ENCODE assay signal across 16 cellular contexts in genomic region chr2:20664431-20665260, GRCh38. TPM values are rescaled to one million over a fixed set of nuclear protein-coding genes. Genes with fewer than 3 reads are reported as not detected.
DNase-seq lines count a peak whose midpoint lies in the region; ATAC-seq, FAIRE-seq and TF ChIP-seq lines count a peak whose summit lies in the region.
"Had no signal": no experiment of that assay in that cellular context is flagged by ENCODE, and none has a peak within 500 bp of the region (broad histone marks: within the 10 kb centered on the region; RNA-seq: fewer than 3 reads in every experiment).

No MANE protein-coding gene starts in this region.

- no peak for DNase-seq in activated naive CD4-positive, alpha-beta T cell treated with anti-CD3 and anti-CD28 coated beads, Interleukin-2, amount 50 U/mL, for 16 hours
- no peak for DNase-seq in mesenchymal stem cell
- DNase-seq in urothelium cell line (ENCODE audit: low spot score) = no peak
- no peak for DNase-seq in colonic mucosa
- no peak for DNase-seq in brain microvascular endothelial cell
- DNase-seq in foreskin keratinocyte = no peak
- DNase-seq: activated CD8-positive, alpha-beta memory T cell treated with anti-CD3 and anti-CD28 coated beads, Interleukin-2, amount 10 ng/mL, durations not matched to agents 7 days and 5 days; occipital lobe; stimulated activated CD4-positive, alpha-beta T cell treated with anti-CD3 and anti-CD28 coated beads, Interleukin-4, amount 100 ng/mL, for 4 hours; T-helper 17 cell had no signal

- peak overlapping the region; percentile 85 for H3K4me2 ChIP-seq in mesenchymal stem cell (ENCODE audit: low read length, poor library complexity, severe bottlenecking)

- H3K79me1 ChIP-seq in mesenchymal stem cell (replicated peaks; ENCODE audit: low read length, poor library complexity, severe bottlenecking) = peaks cover 6% of the 10 kb centered on the region

- H3K9ac ChIP-seq in mesenchymal stem cell (ENCODE audit: low read length) = no peak overlapping the region
- H3K9ac ChIP-seq in colonic mucosa (ENCODE audit: low read depth in 2 of 2, low read length in 2 of 2) = no peak overlapping the region

- no peak overlapping the region for H2BK15ac ChIP-seq in mesenchymal stem cell (ENCODE audit: low read depth, poor library complexity, severe bottlenecking)

- H2BK12ac ChIP-seq in mesenchymal stem cell (ENCODE audit: low read length in 2 of 2) = no peak overlapping the region

- H3K4me3 ChIP-seq in mesenchymal stem cell (ENCODE audit: insufficient read depth in 1 of 2, low read depth in 1 of 2, low read length in 2 of 2) (peak overlapping the region in 1 of 2 experiments; percentile 74), colonic mucosa (no peak overlapping the region), brain microvascular endothelial cell (ENCODE audit: low read depth, low read length) (no peak overlapping the region)

- H3K36me3 ChIP-seq in mesenchymal stem cell (ENCODE audit: control insufficient read depth in 1 of 2, insufficient read depth in 2 of 2, low read depth in 1 of 2, low read length in 2 of 2) (peaks cover 0 to 3% of the 10 kb centered on the region in 2 experiments), colonic mucosa (no peaks in the 10 kb centered on the region), brain microvascular endothelial cell (replicated peaks) (no peaks in the 10 kb centered on the region)
- H3K36me3 ChIP-seq: gastroesophageal sphincter, upper lobe of left lung had no signal

- H2AK5ac ChIP-seq in mesenchymal stem cell (ENCODE audit: low read length, severe bottlenecking) = no peak overlapping the region

- no peak for ATAC-seq in foreskin keratinocyte
- ATAC-seq: activated CD8-positive, alpha-beta memory T cell treated with anti-CD3 and anti-CD28 coated beads, Interleukin-2, amount 10 ng/mL, durations not matched to agents 7 days and 5 days; activated naive CD4-positive, alpha-beta T cell treated with anti-CD3 and anti-CD28 coated beads, Interleukin-2, amount 50 U/mL, for 72 hours; gastroesophageal sphincter; T-helper 17 cell had no signal

- H4K91ac ChIP-seq in mesenchymal stem cell (ENCODE audit: low read length) = no peak overlapping the region

- 45% methylated on average over 18 of the region's 18 CpGs for WGBS in mesenchymal stem cell

- no peaks in the 10 kb centered on the region for H3K9me3 Mint-ChIP-seq in activated naive CD4-positive, alpha-beta T cell treated with anti-CD3 and anti-CD28 coated beads, Interleukin-2, amount 50 U/mL, for 24 hours
- peaks cover 0 to 1% (median 0%) of the 10 kb centered on the region in 5 experiments for H3K9me3 Mint-ChIP-seq in brain
- H3K9me3 Mint-ChIP-seq: activated naive CD4-positive, alpha-beta T cell treated with anti-CD3 and anti-CD28 coated beads, Interleukin-2, amount 50 U/mL, for 72 hours had no signal

- in situ Hi-C loops in brain microvascular endothelial cell (cut with HindIII; ENCODE audit: low pct_ligation_motif_present, low sequenced_read_pairs) = no loop called here

- H3K18ac ChIP-seq in mesenchymal stem cell (ENCODE audit: low read depth in 1 of 2, low read length in 2 of 2) = no peak overlapping the region

- H3K4me3 Mint-ChIP-seq in activated naive CD4-positive, alpha-beta T cell treated with anti-CD3 and anti-CD28 coated beads, Interleukin-2, amount 50 U/mL, for 24 hours = peak overlapping the region; percentile 36
- H3K4me3 Mint-ChIP-seq in brain = peak overlapping the region; percentile 62 to 80 (median 74)
- H3K4me3 Mint-ChIP-seq: activated CD8-positive, alpha-beta memory T cell treated with anti-CD3 and anti-CD28 coated beads, Interleukin-2, amount 10 ng/mL, durations not matched to agents 7 days and 5 days had no signal

- peaks cover 12% of the 10 kb centered on the region for H3K4me1 Mint-ChIP-seq in activated naive CD4-positive, alpha-beta T cell treated with anti-CD3 and anti-CD28 coated beads, Interleukin-2, amount 50 U/mL, for 24 hours
- peaks cover 11% of the 10 kb centered on the region for H3K4me1 Mint-ChIP-seq in brain

- no peak overlapping the region for H3K4ac ChIP-seq in mesenchymal stem cell (ENCODE audit: low read depth in 1 of 2, low read length in 2 of 2)

- no peak overlapping the region for H4K8ac ChIP-seq in mesenchymal stem cell (ENCODE audit: low read length)

- peaks cover 33% of the 10 kb centered on the region for H3K27me3 Mint-ChIP-seq in activated naive CD4-positive, alpha-beta T cell treated with anti-CD3 and anti-CD28 coated beads, Interleukin-2, amount 50 U/mL, for 24 hours
- peaks cover 95% of the 10 kb centered on the region for H3K27me3 Mint-ChIP-seq in brain

- H3K27ac Mint-ChIP-seq in activated naive CD4-positive, alpha-beta T cell treated with anti-CD3 and anti-CD28 coated beads, Interleukin-2, amount 50 U/mL, for 24 hours = no peak overlapping the region
- peak overlapping the region in 1 of 5 experiments; percentile 64 for H3K27ac Mint-ChIP-seq in brain
- H3K27ac Mint-ChIP-seq: activated CD8-positive, alpha-beta memory T cell treated with anti-CD3 and anti-CD28 coated beads, Interleukin-2, amount 10 ng/mL, durations not matched to agents 7 days and 5 days; activated naive CD4-positive, alpha-beta T cell treated with anti-CD3 and anti-CD28 coated beads, Interleukin-2, amount 50 U/mL, for 72 hours; T-helper 17 cell had no signal

- H3K27me3 ChIP-seq in mesenchymal stem cell (ENCODE audit: control insufficient read depth in 1 of 2, insufficient read depth in 1 of 2, low read length in 2 of 2) (peaks cover 48 to 76% of the 10 kb centered on the region in 2 experiments), colonic mucosa (peaks cover 74% of the 10 kb centered on the region), brain microvascular endothelial cell (replicated peaks) (peaks cover 69% of the 10 kb centered on the region), foreskin keratinocyte (peaks cover 85% of the 10 kb centered on the region)

- intact Hi-C loops in colonic mucosa (cut with DNase I) = no loop called here

- H3K9me3 ChIP-seq in mesenchymal stem cell (ENCODE audit: control insufficient read depth, low read length) (no peaks in the 10 kb centered on the region), colonic mucosa (no peaks in the 10 kb centered on the region)
- H3K9me3 ChIP-seq: gastroesophageal sphincter, upper lobe of left lung had no signal

- H3K27ac ChIP-seq in mesenchymal stem cell (ENCODE audit: low read length, poor library complexity, severe bottlenecking) = no peak overlapping the region
- no peak overlapping the region for H3K27ac ChIP-seq in colonic mucosa
- H3K27ac ChIP-seq in brain microvascular endothelial cell = no peak overlapping the region
- no peak overlapping the region for H3K27ac ChIP-seq in foreskin keratinocyte
- H3K27ac ChIP-seq: upper lobe of left lung had no signal

- H3K23ac ChIP-seq in mesenchymal stem cell (ENCODE audit: low read length in 2 of 2) = no peak overlapping the region

- TF ChIP-seq CTCF in brain (conservative IDR thresholded peaks at IDR 0.05) (no peak), colonic mucosa (IDR thresholded peaks at IDR 0.05) (no peak), brain microvascular endothelial cell (IDR thresholded peaks at IDR 0.05; ENCODE audit: low read depth, low read length, missing control alignments) (no peak), foreskin keratinocyte (conservative IDR thresholded peaks at IDR 0.05) (no peak)

- H2BK120ac ChIP-seq in mesenchymal stem cell (ENCODE audit: low read depth, low read length) = no peak overlapping the region

- H3K14ac ChIP-seq in mesenchymal stem cell (ENCODE audit: low read length in 2 of 2) = no peak overlapping the region

- H3K4me1 ChIP-seq in mesenchymal stem cell (ENCODE audit: control insufficient read depth, insufficient read depth, low read depth, low read length) (peaks cover 39% of the 10 kb centered on the region), colonic mucosa (peaks cover 10% of the 10 kb centered on the region), foreskin keratinocyte (no peaks in the 10 kb centered on the region)

- H2BK5ac ChIP-seq in mesenchymal stem cell (ENCODE audit: low read depth, low read length, poor library complexity, severe bottlenecking) = no peak overlapping the region

- H3K36me3 Mint-ChIP-seq in activated naive CD4-positive, alpha-beta T cell treated with anti-CD3 and anti-CD28 coated beads, Interleukin-2, amount 50 U/mL, for 24 hours = no peaks in the 10 kb centered on the region
- no peaks in the 10 kb centered on the region for H3K36me3 Mint-ChIP-seq in brain
- H3K36me3 Mint-ChIP-seq: activated CD8-positive, alpha-beta memory T cell treated with anti-CD3 and anti-CD28 coated beads, Interleukin-2, amount 10 ng/mL, durations not matched to agents 7 days and 5 days had no signal

- no peak overlapping the region for H2AFZ ChIP-seq in mesenchymal stem cell (ENCODE audit: low read depth, low read length)

- FAIRE-seq in urothelium cell line (lab: Jason Lieb, UNC) = peak; percentile 40
- FAIRE-seq: GM12891 had no signal

RNA-seq across cellular contexts. Expression of gene GDF7, which starts 2.3 kb away (rescaled TPM):
- polyA plus RNA-seq in brain (ENCODE audit: insufficient read depth, low read depth, low replicate concordance) = 0.10 TPM
- polyA plus RNA-seq in mesenchymal stem cell (2013, experiment 1 of 2) = 0.23 TPM
- polyA plus RNA-seq in mesenchymal stem cell (2013, experiment 2 of 2) = 0.25 TPM
- total RNA-seq in colonic mucosa = under 1 TPM; 0.05 to 0.11 TPM
- total RNA-seq in foreskin keratinocyte = not detected in 2 replicates
- not detected in 2 replicates for polyA plus RNA-seq in foreskin keratinocyte
- total RNA-seq: activated CD8-positive, alpha-beta memory T cell treated with anti-CD3 and anti-CD28 coated beads, Interleukin-2, amount 10 ng/mL, durations not matched to agents 7 days and 5 days had no signal

RNA-seq across cellular contexts. Expression of gene HS1BP3, which starts 13.7 kb away (rescaled TPM):
- polyA plus RNA-seq in brain (ENCODE audit: insufficient read depth, low read depth, low replicate concordance) (46.7 TPM), foreskin keratinocyte (21.8 and 23.1 TPM in 2 replicates)
- polyA plus RNA-seq in mesenchymal stem cell (2013, experiment 1 of 2) = 42.4 TPM
- 39.8 TPM for polyA plus RNA-seq in mesenchymal stem cell (2013, experiment 2 of 2)
- total RNA-seq in colonic mucosa (10 to 100 TPM; 21.2 to 21.5 TPM), foreskin keratinocyte (21.0 and 23.8 TPM in 2 replicates)
